In the genomic region with DNA sequence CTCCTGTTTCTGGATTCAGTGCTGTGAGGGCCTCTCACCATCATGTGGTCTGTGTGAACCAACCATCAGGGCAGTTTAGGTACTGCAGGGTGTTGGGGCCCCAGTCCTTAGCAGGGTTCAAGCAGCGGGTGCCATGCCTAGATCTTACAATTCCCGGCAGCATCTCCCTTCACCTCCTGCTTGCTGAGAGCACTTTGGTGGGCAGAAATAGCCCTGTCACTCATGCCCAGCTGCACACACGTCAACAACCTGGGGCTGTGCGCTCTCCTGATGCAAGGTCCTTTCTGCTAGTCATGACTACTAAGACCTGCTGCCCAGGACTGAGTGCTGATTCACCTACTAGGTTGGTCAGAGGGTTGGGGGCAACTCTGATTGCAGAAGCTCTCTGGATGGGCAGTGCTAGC, we compare ENCODE assay signal across 13 cellular contexts.
DNase-seq lines count a peak whose midpoint lies in the region; ATAC-seq and TF ChIP-seq lines count a peak whose summit lies in the region.
"Had no signal": no experiment of that assay in that cellular context is flagged by ENCODE, and none has a peak within 500 bp of the region (broad histone marks: within the 10 kb centered on the region; RNA-seq: fewer than 3 reads in every experiment).

No MANE protein-coding gene starts in this region.

- ATAC-seq in naive B cell (ENCODE audit: low read depth in 2 of 2) (peak; percentile 60 to 75), HG03045 (IDR thresholded peaks at IDR 0.05; ENCODE audit: unreplicated experiment) (no peak), HG02798 (IDR thresholded peaks at IDR 0.05; ENCODE audit: poor library complexity, unreplicated experiment) (no peak)

- peak; percentile 71 for DNase-seq in CD14-positive monocyte (ENCODE audit: low spot score)
- DNase-seq in NB4 (ENCODE audit: low read depth) = no peak
- no peak for DNase-seq in epithelial cell of proximal tubule (ENCODE audit: low read depth)
- DNase-seq in naive B cell = no peak
- DNase-seq in COR-L47 (lab: John Stamatoyannopoulos, UW) = no peak
- DNase-seq in SHP77 (lab: John Stamatoyannopoulos, UW) = no peak
- DNase-seq: activated CD4-positive, alpha-beta memory T cell treated with anti-CD3 and anti-CD28 coated beads, Interleukin-2, amount 10 ng/mL, durations not matched to agents 7 days and 5 days; C1 segment of cervical spinal cord had no signal

- H3K9me3 Mint-ChIP-seq in CD14-positive monocyte (peaks cover 0 to 4% (median 2%) of the 10 kb centered on the region in 7 donors), naive B cell (peaks cover 0 to 3% (median 1%) of the 10 kb centered on the region in 7 donors)
- H3K9me3 Mint-ChIP-seq: activated CD4-positive, alpha-beta memory T cell treated with anti-CD3 and anti-CD28 coated beads, Interleukin-2, amount 10 ng/mL, durations not matched to agents 7 days and 5 days had no signal

- H3K27ac Mint-ChIP-seq in CD14-positive monocyte = peak overlapping the region in 4 of 7 donors; percentile 12 to 77 (median 34)
- H3K27ac Mint-ChIP-seq in naive B cell = peak overlapping the region in 3 of 6 donors; percentile 11 to 47 (median 18)
- H3K27ac Mint-ChIP-seq: activated CD4-positive, alpha-beta memory T cell treated with anti-CD3 and anti-CD28 coated beads, Interleukin-2, amount 10 ng/mL, durations not matched to agents 7 days and 5 days; activated naive CD8-positive, alpha-beta T cell had no signal

- intact Hi-C loops in CD14-positive monocyte (cut with micrococcal nuclease) = no loop called here

- H3K27me3 Mint-ChIP-seq in CD14-positive monocyte (ENCODE audit: low read depth in 3 of 3) (peaks cover 0 to 1% (median 0%) of the 10 kb centered on the region in 3 donors), naive B cell (peaks cover 0 to 7% (median 7%) of the 10 kb centered on the region in 3 donors)
- H3K27me3 Mint-ChIP-seq: activated naive CD8-positive, alpha-beta T cell had no signal

- no peak overlapping the region for H3K4me3 ChIP-seq in NB4 (ENCODE audit: low read depth, low read length)
- H3K4me3 ChIP-seq in epithelial cell of proximal tubule (ENCODE audit: low read depth, low read length) = no peak overlapping the region
- H3K4me3 ChIP-seq: dorsolateral prefrontal cortex, SK-N-MC had no signal

- H3K36me3 Mint-ChIP-seq in CD14-positive monocyte (peaks cover 17 to 22% of the 10 kb centered on the region in 2 donors), naive B cell (no peaks in the 10 kb centered on the region)

- no peak for TF ChIP-seq POLR2A in NB4 (IDR thresholded peaks at IDR 0.05; ENCODE audit: extremely low read depth, insufficient read length)

- TF ChIP-seq CTCF in CD14-positive monocyte (IDR thresholded peaks at IDR 0.05) = peak; percentile 30
- TF ChIP-seq CTCF in NB4 (IDR thresholded peaks at IDR 0.05; ENCODE audit: low read depth, low read length) = peak; percentile 4
- peak; percentile 16 for TF ChIP-seq CTCF in epithelial cell of proximal tubule (conservative IDR thresholded peaks at IDR 0.05; ENCODE audit: low read depth, low read length)

- H3K4me1 Mint-ChIP-seq in CD14-positive monocyte (peaks cover 44% of the 10 kb centered on the region), naive B cell (peaks cover 20 to 23% (median 20%) of the 10 kb centered on the region in 3 donors)
- H3K4me1 Mint-ChIP-seq: activated CD4-positive, alpha-beta memory T cell treated with anti-CD3 and anti-CD28 coated beads, Interleukin-2, amount 10 ng/mL, durations not matched to agents 7 days and 5 days had no signal

- peak overlapping the region in 1 of 2 donors; percentile 62 for H3K4me3 Mint-ChIP-seq in CD14-positive monocyte
- peak overlapping the region in 2 of 8 donors; percentile 4 to 31 for H3K4me3 Mint-ChIP-seq in naive B cell
- H3K4me3 Mint-ChIP-seq: activated CD4-positive, alpha-beta memory T cell treated with anti-CD3 and anti-CD28 coated beads, Interleukin-2, amount 10 ng/mL, durations not matched to agents 7 days and 5 days; activated naive CD8-positive, alpha-beta T cell had no signal

Comparison
In these comparisons a context has a peak if more than half of its experiments do, and no peak if none do; other contexts are left out.
1. ATAC-seq: peak in naive B cell (2 of 2); none in HG03045 (single experiment) and HG02798 (single experiment).
2. Peak in every context shown above with its lines, with median percentiles within 50 percentile points of each other: CTCF ChIP-seq.